In the genomic region with DNA sequence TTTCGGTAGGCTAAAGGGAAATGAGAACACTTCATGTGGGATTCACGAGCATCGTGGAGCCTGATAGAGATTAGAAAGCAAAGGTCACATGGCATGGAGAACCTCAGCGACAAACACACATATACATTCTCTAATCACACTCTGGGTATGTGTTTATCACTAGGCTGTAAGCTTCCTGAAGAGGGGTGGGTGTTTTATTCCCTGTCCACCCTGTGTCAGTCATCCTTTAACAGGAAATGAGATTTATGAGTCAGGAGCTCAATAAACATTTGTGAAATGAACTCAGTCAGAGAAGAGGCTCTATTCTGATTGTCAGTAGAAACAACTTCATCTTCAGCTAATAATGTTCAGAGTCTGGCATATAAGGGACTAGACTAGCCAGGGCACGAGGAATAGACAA, we compare ENCODE assay signal across 24 cellular contexts.
DNase-seq lines count a peak whose midpoint lies in the region; FAIRE-seq and TF ChIP-seq lines count a peak whose summit lies in the region.
"Had no signal": no experiment of that assay in that cellular context is flagged by ENCODE, and none has a peak within 500 bp of the region (broad histone marks: within the 10 kb centered on the region; RNA-seq: fewer than 3 reads in every experiment).

No MANE protein-coding gene starts in this region.

- TF ChIP-seq POLR2A in sigmoid colon (IDR thresholded peaks at IDR 0.05), result no peak
- no peak for TF ChIP-seq POLR2A in GM12891 (IDR thresholded peaks at IDR 0.05; ENCODE audit: low read depth, low read length)

- no peak for FAIRE-seq in GM12891 (lab: Jason Lieb, UNC)
- FAIRE-seq: GM12892, GM19239, small intestine had no signal

- WGBS in sigmoid colon, 2 donors, result 26 to 36% methylated on average over 5 of the region's 5 CpGs

- no peaks in the 10 kb centered on the region for H3K4me1 ChIP-seq in sigmoid colon
- H3K4me1 ChIP-seq: gastroesophageal sphincter, tibial nerve had no signal

- H3K36me3 ChIP-seq in sigmoid colon, result no peaks in the 10 kb centered on the region
- H3K36me3 ChIP-seq: gastroesophageal sphincter, tibial nerve had no signal

- peaks cover 0 to 2% (median 0%) of the 10 kb centered on the region in 4 donors for H3K9me3 ChIP-seq in sigmoid colon
- H3K9me3 ChIP-seq: gastroesophageal sphincter, tibial nerve had no signal

- DNase-seq in COLO829 (ENCODE audit: low spot score), result peak; percentile 77
- DNase-seq in LoVo (ENCODE audit: low spot score), result peak; percentile 14
- DNase-seq in SW480 (ENCODE audit: low spot score), result peak; percentile 9
- DNase-seq in dermis blood vessel endothelial cell, result peak; percentile 24
- no peak for DNase-seq in sigmoid colon
- DNase-seq in hepatic stellate cell (ENCODE audit: low spot score), result no peak
- no peak for DNase-seq in DMS153 (lab: John Stamatoyannopoulos, UW)
- no peak for DNase-seq in GM12891 (ENCODE audit: insufficient read length, low spot score)
- DNase-seq: activated CD8-positive, alpha-beta memory T cell treated with anti-CD3 and anti-CD28 coated beads, Interleukin-2, amount 50 U/mL, for 4 hours; caudate nucleus; GM23248; left colon; NCI-H1092 treated with DMSO at 0.1 percent for 48 hours; NCI-H524 treated with DMSO at 0.1 percent for 48 hours; SHP77 treated with DMSO at 0.1 percent for 48 hours; small intestine; stimulated activated CD4-positive, alpha-beta T cell treated with anti-CD3 and anti-CD28 coated beads, Interleukin-4, amount 100 ng/mL, for 1 hour; stimulated activated naive CD8-positive, alpha-beta T cell treated with anti-CD3 and anti-CD28 coated beads, Interleukin-15, Interleukin-2, amounts not matched to agents 100 U/mL and 50 U/mL, for 24 hours; T-cell had no signal

- H3K27ac ChIP-seq in sigmoid colon, result no peak overlapping the region
- H3K27ac ChIP-seq: gastroesophageal sphincter, GM23248, HL-60, tibial nerve had no signal

- TF ChIP-seq EP300 in sigmoid colon (IDR thresholded peaks at IDR 0.05), result no peak

- no peak for TF ChIP-seq CTCF in sigmoid colon (IDR thresholded peaks at IDR 0.05)

- intact Hi-C loops in sigmoid colon (cut with DNase I), result no loop called here

- H3K4me3 ChIP-seq in sigmoid colon, result no peak overlapping the region
- H3K4me3 ChIP-seq: gastroesophageal sphincter, GM23248, tibial nerve had no signal

- no peaks in the 10 kb centered on the region for H3K27me3 ChIP-seq in sigmoid colon

TF ChIP-seq in GM12891, 5 proteins besides CTCF, POLR2A, EP300 and RAD21:
- TF ChIP-seq POLR2AphosphoS5 (IDR thresholded peaks at IDR 0.05; ENCODE audit: low read depth, low read length) (no peak), SPI1 (IDR thresholded peaks at IDR 0.05; ENCODE audit: low read depth, low read length) (no peak), TAF1 (IDR thresholded peaks at IDR 0.05; ENCODE audit: low read depth, low read length) (no peak), POU2F2 (IDR thresholded peaks at IDR 0.05; ENCODE audit: low read depth, low read length) (no peak), PAX5 (IDR thresholded peaks at IDR 0.05; ENCODE audit: insufficient read depth, low read length, severe bottlenecking) (no peak)

Comparison
In these comparisons a context has a peak if more than half of its experiments do, and no peak if none do; other contexts are left out.
1. DNase-seq: peak in COLO829 (single experiment), LoVo (single experiment), SW480 (single experiment) and dermis blood vessel endothelial cell (single experiment); none in sigmoid colon (single experiment), hepatic stellate cell (single experiment), DMS153 (single experiment) and GM12891 (single experiment).